ENCODE assay signal across 9 cellular contexts in genomic region chr3:188339410-188340295, GRCh38.
DNase-seq lines count a peak whose midpoint lies in the region; ATAC-seq, FAIRE-seq and TF ChIP-seq lines count a peak whose summit lies in the region.
"Had no signal": no experiment of that assay in that cellular context is flagged by ENCODE, and none has a peak within 500 bp of the region (broad histone marks: within the 10 kb centered on the region; RNA-seq: fewer than 3 reads in every experiment).

No MANE protein-coding gene starts in this region.

- TF ChIP-seq CTCF in left ventricle myocardium inferior (IDR thresholded peaks at IDR 0.05; ENCODE audit: borderline replicate concordance), result no peak

- H3K36me3 ChIP-seq in left ventricle myocardium inferior, result no peaks in the 10 kb centered on the region
- H3K36me3 ChIP-seq in stomach smooth muscle (ENCODE audit: control insufficient read depth in 2 of 2, insufficient read depth in 2 of 2, low read length in 2 of 2), result no peaks in the 10 kb centered on the region

- peak overlapping the region; percentile 74 for H3K4me3 Mint-ChIP-seq in activated naive CD8-positive, alpha-beta T cell treated with anti-CD3 and anti-CD28 coated beads, Interleukin-2, amount 50 U/mL, for 24 hours

- DNase-seq in left ventricle myocardium inferior (no peak), cardiac septum (ENCODE audit: low spot score) (no peak), HTR-8/SVneo (ENCODE audit: insufficient read length, low spot score) (no peak), NCI-H2107 (lab: John Stamatoyannopoulos, UW) (no peak), SKM-1 (lab: John Stamatoyannopoulos, UW; ENCODE audit: unreplicated experiment) (no peak), UCSD-AML1 (lab: John Stamatoyannopoulos, UW; ENCODE audit: unreplicated experiment) (no peak)
- DNase-seq in activated naive CD8-positive, alpha-beta T cell treated with anti-CD3 and anti-CD28 coated beads, Interleukin-2, amount 50 U/mL, for 24 hours, result peak; percentile 55
- DNase-seq: NCI-H146 had no signal

- peaks cover 64% of the 10 kb centered on the region for H3K4me1 ChIP-seq in left ventricle myocardium inferior
- peaks cover 24% of the 10 kb centered on the region for H3K4me1 ChIP-seq in stomach smooth muscle (ENCODE audit: control insufficient read depth, insufficient read depth, low read length)

- peaks cover 13% of the 10 kb centered on the region for H3K9me3 ChIP-seq in left ventricle myocardium inferior (replicated peaks)
- H3K9me3 ChIP-seq in stomach smooth muscle (ENCODE audit: control insufficient read depth in 2 of 2, low read length in 2 of 2), result no peaks in the 10 kb centered on the region

- peak overlapping the region; percentile 56 for H3K27ac ChIP-seq in left ventricle myocardium inferior (replicated peaks)
- peak overlapping the region; percentile 19 for H3K27ac ChIP-seq in stomach smooth muscle (ENCODE audit: low read length)

- ATAC-seq in activated naive CD8-positive, alpha-beta T cell treated with anti-CD3 and anti-CD28 coated beads, Interleukin-2, amount 50 U/mL, for 24 hours, result peak; percentile 92

- peak; percentile 4 for FAIRE-seq in HTR-8/SVneo (lab: Jason Lieb, UNC)

- no peak overlapping the region for H3K4me3 ChIP-seq in left ventricle myocardium inferior
- H3K4me3 ChIP-seq in stomach smooth muscle (ENCODE audit: low read length in 2 of 2), result no peak overlapping the region

- H3K36me3 Mint-ChIP-seq in activated naive CD8-positive, alpha-beta T cell treated with anti-CD3 and anti-CD28 coated beads, Interleukin-2, amount 50 U/mL, for 24 hours (ENCODE audit: low read depth), result peaks cover 4% of the 10 kb centered on the region

- H3K27me3 ChIP-seq in left ventricle myocardium inferior (ENCODE audit: low read depth), result no peaks in the 10 kb centered on the region
- no peaks in the 10 kb centered on the region for H3K27me3 ChIP-seq in stomach smooth muscle (ENCODE audit: control insufficient read depth in 1 of 2, insufficient read depth in 2 of 2, low read length in 2 of 2)

- H3K9me3 Mint-ChIP-seq in activated naive CD8-positive, alpha-beta T cell treated with anti-CD3 and anti-CD28 coated beads, Interleukin-2, amount 50 U/mL, for 24 hours, result no peaks in the 10 kb centered on the region

- H3K9ac ChIP-seq in stomach smooth muscle (ENCODE audit: low read length in 2 of 2), result no peak overlapping the region

- intact Hi-C loops in left ventricle myocardium inferior (cut with micrococcal nuclease) (no loop called here), cardiac septum (cut with DNase I) (no loop called here)

- peak overlapping the region; percentile 92 for H3K27ac Mint-ChIP-seq in activated naive CD8-positive, alpha-beta T cell treated with anti-CD3 and anti-CD28 coated beads, Interleukin-2, amount 50 U/mL, for 24 hours

- no peaks in the 10 kb centered on the region for H3K27me3 Mint-ChIP-seq in activated naive CD8-positive, alpha-beta T cell treated with anti-CD3 and anti-CD28 coated beads, Interleukin-2, amount 50 U/mL, for 24 hours

- H3K4me1 Mint-ChIP-seq in activated naive CD8-positive, alpha-beta T cell treated with anti-CD3 and anti-CD28 coated beads, Interleukin-2, amount 50 U/mL, for 24 hours, result peaks cover 48% of the 10 kb centered on the region
